Comparison of ENCODE assay signal across 1 cellular context in genomic region chr5:38382898-38383297, GRCh38.
A peak's percentile ranks its signal among the peaks of the same experiment; 100 is the strongest.
TF ChIP-seq lines count a peak whose summit lies in the region.

No MANE protein-coding gene starts in this region.

TF ChIP-seq in HepG2, 621 proteins besides CTCF, POLR2A, EP300 and RAD21 (continued from another document and continues in another):
- no peak for TF ChIP-seq ZNF512B (CRISPR knock-in tag; IDR thresholded peaks at IDR 0.05; ENCODE audit: borderline replicate concordance)
- no peak for TF ChIP-seq ETV6 (CRISPR knock-in tag; conservative IDR thresholded peaks at IDR 0.05)
- no peak; the same call in 1 of the 2 replicates for TF ChIP-seq MTF2 (CRISPR knock-in tag; IDR thresholded peaks at IDR 0.05; ENCODE audit: borderline replicate concordance)
- TF ChIP-seq TP53 (CRISPR knock-in tag; conservative IDR thresholded peaks at IDR 0.05): no peak
- no peak for TF ChIP-seq SIX4 (CRISPR knock-in tag; IDR thresholded peaks at IDR 0.05)
- TF ChIP-seq BCL3 (CRISPR knock-in tag; IDR thresholded peaks at IDR 0.05): no peak
- TF ChIP-seq GATAD1 (CRISPR knock-in tag; IDR thresholded peaks at IDR 0.05): 0 out of 2 replicates have a peak, but pooled peaks have one; percentile 37
- TF ChIP-seq ZNF468 (CRISPR knock-in tag; IDR thresholded peaks at IDR 0.05): no peak
- no peak for TF ChIP-seq TERF1 (CRISPR knock-in tag; IDR thresholded peaks at IDR 0.05)
- no peak for TF ChIP-seq NR1H2 (CRISPR knock-in tag; IDR thresholded peaks at IDR 0.05; ENCODE audit: borderline replicate concordance, low read depth)
- no peak for TF ChIP-seq ZNF674 (CRISPR knock-in tag; IDR thresholded peaks at IDR 0.05; ENCODE audit: low read depth)
- TF ChIP-seq ZNF205 (CRISPR knock-in tag; IDR thresholded peaks at IDR 0.05): no peak
- TF ChIP-seq FLYWCH1 (CRISPR knock-in tag; IDR thresholded peaks at IDR 0.05): no peak
- no peak for TF ChIP-seq CREB1 (IDR thresholded peaks at IDR 0.05)
- no peak for TF ChIP-seq CREB1 (CRISPR knock-in tag; IDR thresholded peaks at IDR 0.05)
- no peak for TF ChIP-seq NFRKB (IDR thresholded peaks at IDR 0.05)
- TF ChIP-seq ZNF136 (CRISPR knock-in tag; IDR thresholded peaks at IDR 0.05; ENCODE audit: low read depth): no peak
- TF ChIP-seq ZNF678 (CRISPR knock-in tag; IDR thresholded peaks at IDR 0.05): no peak
- no peak for TF ChIP-seq ZNF703 (CRISPR knock-in tag; IDR thresholded peaks at IDR 0.05; ENCODE audit: borderline replicate concordance)
- no peak for TF ChIP-seq ZNF234 (CRISPR knock-in tag; conservative IDR thresholded peaks at IDR 0.05)
- TF ChIP-seq KLF12 (CRISPR knock-in tag; IDR thresholded peaks at IDR 0.05; ENCODE audit: borderline replicate concordance): no peak
- TF ChIP-seq ZC3H4 (CRISPR knock-in tag; IDR thresholded peaks at IDR 0.05; ENCODE audit: borderline replicate concordance): no peak
- TF ChIP-seq SPEN (CRISPR knock-in tag; IDR thresholded peaks at IDR 0.05; ENCODE audit: low read depth): peak; percentile 57; the same call in 1 of the 2 replicates
- TF ChIP-seq ZIK1 (CRISPR knock-in tag; IDR thresholded peaks at IDR 0.05; ENCODE audit: borderline replicate concordance, low read depth): no peak
- TF ChIP-seq ESRRA (CRISPR knock-in tag; IDR thresholded peaks at IDR 0.05; ENCODE audit: low read depth): peak; percentile 100
- TF ChIP-seq AGO2 (optimal IDR thresholded peaks at IDR 0.05; ENCODE audit: low read depth, low read length): no peak
- no peak for TF ChIP-seq TAF1 (CRISPR knock-in tag; IDR thresholded peaks at IDR 0.05)
- no peak for TF ChIP-seq NFIB (CRISPR knock-in tag; IDR thresholded peaks at IDR 0.05; ENCODE audit: borderline replicate concordance)
- no peak for TF ChIP-seq ZNF773 (CRISPR knock-in tag; IDR thresholded peaks at IDR 0.05; ENCODE audit: borderline replicate concordance)
- TF ChIP-seq ZNF12 (CRISPR knock-in tag; IDR thresholded peaks at IDR 0.05): no peak
- no peak for TF ChIP-seq ZNF777 (CRISPR knock-in tag; IDR thresholded peaks at IDR 0.05)
- TF ChIP-seq YY1 (IDR thresholded peaks at IDR 0.05; ENCODE audit: insufficient read depth, insufficient replicate concordance, low read depth, low read length): peak; percentile 29
- no peak for TF ChIP-seq ZNF790 (CRISPR knock-in tag; IDR thresholded peaks at IDR 0.05; ENCODE audit: borderline replicate concordance)
- TF ChIP-seq BCLAF1 (IDR thresholded peaks at IDR 0.05): no peak
- TF ChIP-seq SALL1 (CRISPR knock-in tag; IDR thresholded peaks at IDR 0.05): peak; percentile 88
- TF ChIP-seq CERS6 (CRISPR knock-in tag; IDR thresholded peaks at IDR 0.05): no peak
- TF ChIP-seq ZFP82 (CRISPR knock-in tag; IDR thresholded peaks at IDR 0.05; ENCODE audit: borderline replicate concordance): no peak
- no peak for TF ChIP-seq SSRP1 (CRISPR knock-in tag; IDR thresholded peaks at IDR 0.05)
- TF ChIP-seq PITX1 (CRISPR knock-in tag; IDR thresholded peaks at IDR 0.05): no peak
- peak; percentile 99 for TF ChIP-seq ZNF644 (CRISPR knock-in tag; IDR thresholded peaks at IDR 0.05; ENCODE audit: low read depth)
- TF ChIP-seq ZFY (CRISPR knock-in tag; IDR thresholded peaks at IDR 0.05): no peak
- TF ChIP-seq ZNF891 (CRISPR knock-in tag; IDR thresholded peaks at IDR 0.05): no peak
- no peak for TF ChIP-seq KLF9 (CRISPR knock-in tag; IDR thresholded peaks at IDR 0.05; ENCODE audit: low read depth)
- TF ChIP-seq ZBTB46 (CRISPR knock-in tag; IDR thresholded peaks at IDR 0.05; ENCODE audit: borderline replicate concordance): no peak
- TF ChIP-seq NR2F1 (CRISPR knock-in tag; IDR thresholded peaks at IDR 0.05): peak; percentile 24 to 54; a peak in 1 of 4 replicates
- TF ChIP-seq ZNF180 (CRISPR knock-in tag; IDR thresholded peaks at IDR 0.05; ENCODE audit: borderline replicate concordance, low read depth): no peak
- TF ChIP-seq ZNF580 (CRISPR knock-in tag; IDR thresholded peaks at IDR 0.05; ENCODE audit: borderline replicate concordance, low read depth): peak; percentile 65; the same call in 1 of the 2 replicates
- TF ChIP-seq FOXA3 (CRISPR knock-in tag; IDR thresholded peaks at IDR 0.05): peak; percentile 78
- peak in 1 of 2 experiments; percentile 98; a peak in 2 of 4 replicates for TF ChIP-seq ATF4 (CRISPR knock-in tag; IDR thresholded peaks at IDR 0.05)
- no peak for TF ChIP-seq ZNF337 (CRISPR knock-in tag; IDR thresholded peaks at IDR 0.05; ENCODE audit: borderline replicate concordance, low read depth)
- TF ChIP-seq HNRNPK (IDR thresholded peaks at IDR 0.05; ENCODE audit: low read depth, low read length, poor library complexity, severe bottlenecking): no peak
- no peak for TF ChIP-seq BRD4 (CRISPR knock-in tag; IDR thresholded peaks at IDR 0.05)
- TF ChIP-seq REST (IDR thresholded peaks at IDR 0.05; ENCODE audit: borderline replicate concordance in 1 of 2, low read depth in 1 of 2, low read length in 2 of 2): no peak
- TF ChIP-seq TFAP4 (IDR thresholded peaks at IDR 0.05; ENCODE audit: borderline replicate concordance, low read depth): peak; percentile 74
- TF ChIP-seq SMAD9 (CRISPR knock-in tag; IDR thresholded peaks at IDR 0.05): no peak
- TF ChIP-seq KDM1A (CRISPR knock-in tag; IDR thresholded peaks at IDR 0.05): peak; percentile 70
- TF ChIP-seq NONO (IDR thresholded peaks at IDR 0.05): no peak
- TF ChIP-seq NONO (CRISPR knock-in tag; conservative IDR thresholded peaks at IDR 0.05): no peak
- no peak for TF ChIP-seq DMAP1 (CRISPR knock-in tag; IDR thresholded peaks at IDR 0.05)
